8 cellular contexts compared by ENCODE assay signal in genomic region chr1:153963850-153964331, GRCh38. TPM values are rescaled to one million over a fixed set of nuclear protein-coding genes. Genes with fewer than 3 reads are reported as not detected.
DNase-seq lines count a peak whose midpoint lies in the region; ATAC-seq and TF ChIP-seq lines count a peak whose summit lies in the region.

No MANE protein-coding gene starts in this region.

- H3K4me1 Mint-ChIP-seq in Calu3 (ENCODE audit: low read depth, unreplicated experiment), result peaks cover 47% of the 10 kb centered on the region
- H3K4me1 Mint-ChIP-seq in nephron progenitor cell, result peaks cover 85% of the 10 kb centered on the region

- H3K27ac Mint-ChIP-seq in Calu3 (ENCODE audit: unreplicated experiment) (peak overlapping the region; percentile 79), nephron progenitor cell (peak overlapping the region; percentile 98)

- peaks cover 34% of the 10 kb centered on the region for H3K79me2 ChIP-seq in HCT116 (ENCODE audit: insufficient read depth, low read length)
- H3K79me2 ChIP-seq in SK-N-SH (ENCODE audit: insufficient read depth), result peaks cover 52% of the 10 kb centered on the region

- peaks cover 29 to 62% of the 10 kb centered on the region in 2 experiments for H3K4me1 ChIP-seq in HCT116 (ENCODE audit: control insufficient read depth in 1 of 2, insufficient read depth in 2 of 2, low read length in 2 of 2)
- H3K4me1 ChIP-seq in SK-N-SH (ENCODE audit: control insufficient read depth in 1 of 2, insufficient read depth in 2 of 2, low read depth in 1 of 2, low read length in 1 of 2), result peaks cover 0 to 40% of the 10 kb centered on the region in 2 experiments; a peak in 2 of 4 replicates

- POLR2A ChIA-PET in HCT116 (lab: Charles Lee), result interaction anchor here (0.8 to 2.8 kb wide), 5 partner anchors 10 to 171 kb away, joined by 3 to 18 read pairs (median 3); partner anchors contain the start of genes DENND4B and RPS27
- POLR2A ChIA-PET in SK-N-SH (lab: Yijun Ruan, JAX), result interaction anchor here (0.9 to 3.4 kb wide), 9 partner anchors 11 to 180 kb away, joined by 3 to 20 read pairs (median 4); partner anchors contain the start of genes DENND4B, JTB and RPS27

- WGBS in SK-N-SH (ENCODE audit: low lambda C conversion rate), result 4% methylated on average over 21 of the region's 22 CpGs

- H3K4me2 ChIP-seq in HCT116 (ENCODE audit: low read length), result peak overlapping the region; percentile 86
- peak overlapping the region; percentile 93 for H3K4me2 ChIP-seq in SK-N-SH

- RAD21 ChIA-PET in HCT116 (lab: Charles Lee; ENCODE audit: low non-redundant PET in 1 of 2, low total read pairs in 2 of 2, uncharacterized antibody in 2 of 2, unreplicated experiment in 2 of 2), result interaction anchor here in 1 of 2 experiments (0.9 kb wide), 1 partner anchor 14 kb away, joined by 3 read pairs; the partner anchor contains the start of gene JTB

- ATAC-seq in HCT116, result peak; percentile 33
- ATAC-seq in esophagus mucosa, result peak; percentile 26
- ATAC-seq in GM21619 (IDR thresholded peaks at IDR 0.05; ENCODE audit: unreplicated experiment), result no peak

- peak; percentile 20 for TF ChIP-seq POLR2A in HCT116 (IDR thresholded peaks at IDR 0.05; ENCODE audit: borderline replicate concordance, extremely low read depth, insufficient read depth, insufficient read length)
- no peak for TF ChIP-seq POLR2A in erythroblast (IDR thresholded peaks at IDR 0.05; ENCODE audit: low read length)

- no peak for TF ChIP-seq EP300 in SK-N-SH (IDR thresholded peaks at IDR 0.05; ENCODE audit: borderline replicate concordance in 1 of 2, low read depth in 1 of 2, low read length in 1 of 2)

- H3K27me3 Mint-ChIP-seq in Calu3 (ENCODE audit: unreplicated experiment) (no peaks in the 10 kb centered on the region), nephron progenitor cell (ENCODE audit: low read depth, poor library complexity) (no peaks in the 10 kb centered on the region)

- H3K4me3 Mint-ChIP-seq in Calu3 (ENCODE audit: low read depth, unreplicated experiment), result peak overlapping the region; percentile 79
- peak overlapping the region; percentile 89 for H3K4me3 Mint-ChIP-seq in nephron progenitor cell

- H3K9me3 ChIP-seq in HCT116 (ENCODE audit: control insufficient read depth in 1 of 2, insufficient read depth in 1 of 2, low read depth in 1 of 2, low read length in 2 of 2), result no peaks in the 10 kb centered on the region
- no peaks in the 10 kb centered on the region for H3K9me3 ChIP-seq in SK-N-SH

- H3K9ac ChIP-seq in HCT116 (ENCODE audit: low read length) (peak overlapping the region; percentile 96), SK-N-SH (peak overlapping the region; percentile 81; the same call in 1 of the 2 replicates)

- CTCF ChIA-PET in Calu3 (lab: Charles Lee) (interaction anchor here (0.6 to 2.3 kb wide), 8 partner anchors 10 to 1447 kb away, joined by 3 to 9 read pairs (median 5); partner anchors contain the start of genes DENND4B, GATAD2B, JTB and RAB13), HCT116 (lab: Charles Lee) (interaction anchor here (0.8 to 2.1 kb wide), 2 partner anchors 18 to 23 kb away, joined by 3 to 9 read pairs; partner anchors contain the start of gene DENND4B), SK-N-SH (lab: Yijun Ruan, JAX) (interaction anchor here (1.0 to 8.6 kb wide), 4 partner anchors 18 to 143 kb away, joined by 3 to 50 read pairs (median 24); partner anchors contain the start of genes DENND4B, RAB13 and RPS27)

- BruUV-seq in Calu3 (replicated peaks; lab: Mats Ljungman, UMichigan) (no TSS peak), HCT116 (replicated peaks; lab: Mats Ljungman, UMichigan) (no TSS peak)

- peak; percentile 73 for DNase-seq in Calu3
- peak; percentile 56 for DNase-seq in HCT116 (ENCODE audit: low read depth, low spot score)
- DNase-seq in SK-N-SH, result no peak
- DNase-seq in nephron progenitor cell, result peak; percentile 67
- DNase-seq in erythroblast (lab: John Stamatoyannopoulos, UW), result no peak
- no peak for DNase-seq in cerebellar cortex (ENCODE audit: low spot score)

- H3K36me3 ChIP-seq in HCT116 (ENCODE audit: control insufficient read depth in 1 of 2, insufficient read depth in 2 of 2, low read length in 2 of 2) (peaks cover 5 to 11% of the 10 kb centered on the region in 2 experiments; a peak in 1 of 4 replicates), SK-N-SH (replicated peaks in 1 of 2; ENCODE audit: control insufficient read depth in 1 of 2, insufficient read depth in 2 of 2, low read length in 1 of 2) (peaks cover 12 to 15% of the 10 kb centered on the region in 2 experiments)

- H4K20me1 ChIP-seq in HCT116 (ENCODE audit: insufficient read depth) (no peaks in the 10 kb centered on the region), SK-N-SH (ENCODE audit: insufficient read depth) (no peaks in the 10 kb centered on the region)

- H2AFZ ChIP-seq in HCT116 (ENCODE audit: low read depth, low read length, poor library complexity, severe bottlenecking) (no peak overlapping the region), SK-N-SH (ENCODE audit: low read depth) (peak overlapping the region; percentile 86)

- H3K36me3 Mint-ChIP-seq in Calu3 (ENCODE audit: insufficient read depth, unreplicated experiment) (peaks cover 70% of the 10 kb centered on the region), nephron progenitor cell (ENCODE audit: low read depth) (peaks cover 24% of the 10 kb centered on the region)

- intact Hi-C loops in Calu3 (cut with micrococcal nuclease; ENCODE audit: unreplicated experiment) (no loop called here), HCT116 (cut with micrococcal nuclease) (loop anchor here (5.0 kb wide), 1 partner anchor 182 kb away; no protein-coding TSS in a partner anchor)

- H3F3A ChIP-seq in SK-N-SH (replicated peaks; ENCODE audit: insufficient read depth), result peaks cover 29% of the 10 kb centered on the region

- H3K4me3 ChIP-seq in HCT116 (replicated peaks in 1 of 2; ENCODE audit: low read depth in 1 of 2, low read length in 2 of 2) (peak overlapping the region; percentile 94 to 97), SK-N-SH (ENCODE audit: low read depth in 2 of 2, low read length in 1 of 2) (peak overlapping the region; percentile 77 to 91)

- TF ChIP-seq RAD21 in HCT116 (IDR thresholded peaks at IDR 0.05; ENCODE audit: low read depth) (no peak), SK-N-SH (IDR thresholded peaks at IDR 0.05; ENCODE audit: low read length) (no peak)

- peak overlapping the region; percentile 93 for H3K27ac ChIP-seq in HCT116 (ENCODE audit: low read depth, low read length)
- peak overlapping the region; percentile 70 to 94 for H3K27ac ChIP-seq in SK-N-SH (ENCODE audit: low read depth in 2 of 2, low read length in 1 of 2)

- no peaks in the 10 kb centered on the region for H3K9me2 ChIP-seq in HCT116 (ENCODE audit: insufficient read depth)
- H3K9me2 ChIP-seq in SK-N-SH, result no peaks in the 10 kb centered on the region

- TF ChIP-seq CTCF in Calu3 (IDR thresholded peaks at IDR 0.05; ENCODE audit: unreplicated experiment) (no peak), HCT116 (IDR thresholded peaks at IDR 0.05 in 2 of 3, conservative IDR thresholded peaks at IDR 0.05 in 1 of 3; ENCODE audit: borderline replicate concordance in 1 of 3, insufficient read depth in 1 of 3, low read depth in 2 of 3, low read length in 2 of 3) (no peak), SK-N-SH (IDR thresholded peaks at IDR 0.05) (no peak), nephron progenitor cell (IDR thresholded peaks at IDR 0.05) (no peak)

- H3K9me3 Mint-ChIP-seq in Calu3 (ENCODE audit: low read depth, unreplicated experiment), result no peaks in the 10 kb centered on the region
- no peaks in the 10 kb centered on the region for H3K9me3 Mint-ChIP-seq in nephron progenitor cell

- H3K27me3 ChIP-seq in HCT116 (ENCODE audit: insufficient read depth, low read length), result no peaks in the 10 kb centered on the region
- H3K27me3 ChIP-seq in SK-N-SH (ENCODE audit: insufficient read depth), result no peaks in the 10 kb centered on the region

TF ChIP-seq in HCT116, 20 proteins besides CTCF, POLR2A, EP300 and RAD21:
- TF ChIP-seq POLR2AphosphoS5 (IDR thresholded peaks at IDR 0.05; ENCODE audit: low read depth, low read length) (peak; percentile 71), ZNF274 (IDR thresholded peaks at IDR 0.05; ENCODE audit: low read depth, low read length) (no peak), SIN3A (IDR thresholded peaks at IDR 0.05; ENCODE audit: low read depth) (no peak)

RNA-seq across cellular contexts. Expression of gene SLC39A1, which starts 0.6 kb away (rescaled TPM):
- 138 and 152 TPM in 2 replicates for total RNA-seq in Calu3 (2022)
- 51.5 TPM for total RNA-seq in HCT116 (2021; ENCODE audit: unreplicated experiment)
- 52.2 and 57.3 TPM in 2 replicates for polyA plus RNA-seq in HCT116 (2012)
- polyA plus RNA-seq in SK-N-SH (2012; rRNA removed), result 89.6 and 113 TPM in 2 replicates
- polyA plus RNA-seq in SK-N-SH (2012; cell fraction: cytosol; rRNA removed), result 67.8 and 93.4 TPM in 2 replicates
- polyA plus RNA-seq in SK-N-SH (2012; cell fraction: nucleus; rRNA removed), result 41.8 and 53.1 TPM in 2 replicates
- 42.3 TPM for total RNA-seq in esophagus mucosa

RNA-seq across cellular contexts. Expression of gene CREB3L4, which starts 3.8 kb away (rescaled TPM):
- total RNA-seq in Calu3 (2022) (23.2 and 26.5 TPM in 2 replicates), HCT116 (2021; ENCODE audit: unreplicated experiment) (15.3 TPM), esophagus mucosa (7.6 TPM)
- polyA plus RNA-seq in HCT116 (2012), result 17.8 and 19.1 TPM in 2 replicates
- polyA plus RNA-seq in SK-N-SH (2012; rRNA removed), result 12.8 and 16.6 TPM in 2 replicates
- 6.2 and 9.5 TPM in 2 replicates for polyA plus RNA-seq in SK-N-SH (2012; cell fraction: cytosol; rRNA removed)
- 41.2 and 42.8 TPM in 2 replicates for polyA plus RNA-seq in SK-N-SH (2012; cell fraction: nucleus; rRNA removed)

RNA-seq across cellular contexts. Expression of gene CRTC2, which starts 5.5 kb away (rescaled TPM):
- total RNA-seq in Calu3 (2022) (39.5 and 52.1 TPM in 2 replicates), HCT116 (2021; ENCODE audit: unreplicated experiment) (33.8 TPM), esophagus mucosa (13.3 TPM)
- 36.1 TPM in 2 replicates for polyA plus RNA-seq in HCT116 (2012)
- 25.5 and 26.2 TPM in 2 replicates for polyA plus RNA-seq in SK-N-SH (2012; rRNA removed)
- 8.8 and 11.5 TPM in 2 replicates for polyA plus RNA-seq in SK-N-SH (2012; cell fraction: cytosol; rRNA removed)
- polyA plus RNA-seq in SK-N-SH (2012; cell fraction: nucleus; rRNA removed), result 86.4 and 89.5 TPM in 2 replicates

RNA-seq across cellular contexts. Expression of gene JTB, which starts 13.6 kb away (rescaled TPM):
- total RNA-seq in Calu3 (2022) (105 and 115 TPM in 2 replicates), HCT116 (2021; ENCODE audit: unreplicated experiment) (123 TPM), esophagus mucosa (73.2 TPM)
- polyA plus RNA-seq in HCT116 (2012), result 99.5 and 119 TPM in 2 replicates
- polyA plus RNA-seq in SK-N-SH (2012; rRNA removed), result 118 and 122 TPM in 2 replicates
- 115 and 131 TPM in 2 replicates for polyA plus RNA-seq in SK-N-SH (2012; cell fraction: cytosol; rRNA removed)
- polyA plus RNA-seq in SK-N-SH (2012; cell fraction: nucleus; rRNA removed), result 105 and 107 TPM in 2 replicates

RNA-seq across cellular contexts. Expression of gene DENND4B, which starts 17.4 kb away (rescaled TPM):
- total RNA-seq in Calu3 (2022) (89.0 and 90.0 TPM in 2 replicates), HCT116 (2021; ENCODE audit: unreplicated experiment) (70.8 TPM), esophagus mucosa (12.1 TPM)
- 45.3 and 53.6 TPM in 2 replicates for polyA plus RNA-seq in HCT116 (2012)
- 27.3 and 29.6 TPM in 2 replicates for polyA plus RNA-seq in SK-N-SH (2012; rRNA removed)
- polyA plus RNA-seq in SK-N-SH (2012; cell fraction: cytosol; rRNA removed), result 6.6 and 11.3 TPM in 2 replicates
- polyA plus RNA-seq in SK-N-SH (2012; cell fraction: nucleus; rRNA removed), result 151 and 153 TPM in 2 replicates

Comparison
In these comparisons a context has a peak if more than half of its experiments do, and no peak if none do; other contexts are left out.
1. DNase-seq: peak in Calu3 (single experiment), HCT116 (single experiment) and nephron progenitor cell (single experiment); none in SK-N-SH (single experiment), erythroblast (0 of 2) and cerebellar cortex (single experiment).